1 cellular context compared by ENCODE assay signal in genomic region chr14:52064174-52064573, GRCh38.
TF ChIP-seq lines count a peak whose summit lies in the region.

No MANE protein-coding gene starts in this region.

TF ChIP-seq in IMR-90, 13 proteins besides CTCF, POLR2A, EP300 and RAD21 (continued from another document):
- TF ChIP-seq BHLHE40 (IDR thresholded peaks at IDR 0.05; ENCODE audit: low read depth, low read length): no peak
- TF ChIP-seq FOS (IDR thresholded peaks at IDR 0.05; ENCODE audit: low read depth, low read length): no peak
- no peak for TF ChIP-seq MXI1 (IDR thresholded peaks at IDR 0.05; ENCODE audit: borderline replicate concordance, low read depth, low read length)
- TF ChIP-seq, protein P1, sequence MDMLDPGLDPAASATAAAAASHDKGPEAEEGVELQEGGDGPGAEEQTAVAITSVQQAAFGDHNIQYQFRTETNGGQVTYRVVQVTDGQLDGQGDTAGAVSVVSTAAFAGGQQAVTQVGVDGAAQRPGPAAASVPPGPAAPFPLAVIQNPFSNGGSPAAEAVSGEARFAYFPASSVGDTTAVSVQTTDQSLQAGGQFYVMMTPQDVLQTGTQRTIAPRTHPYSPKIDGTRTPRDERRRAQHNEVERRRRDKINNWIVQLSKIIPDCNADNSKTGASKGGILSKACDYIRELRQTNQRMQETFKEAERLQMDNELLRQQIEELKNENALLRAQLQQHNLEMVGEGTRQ (IDR thresholded peaks at IDR 0.05; ENCODE audit: low read depth, low read length): no peak
- TF ChIP-seq CEBPB (IDR thresholded peaks at IDR 0.05; ENCODE audit: low read depth, low read length): no peak
- TF ChIP-seq NFE2L2 (IDR thresholded peaks at IDR 0.05; ENCODE audit: low read depth, low read length): no peak
- TF ChIP-seq MAFK (IDR thresholded peaks at IDR 0.05; ENCODE audit: low read depth, low read length): no peak
- TF ChIP-seq RFX5 (IDR thresholded peaks at IDR 0.05; ENCODE audit: low read depth, low read length): no peak
- TF ChIP-seq SMC3 (IDR thresholded peaks at IDR 0.05; ENCODE audit: low read depth, low read length): no peak
